Comparison of ENCODE assay signal across 20 cellular contexts in the genomic region with DNA sequence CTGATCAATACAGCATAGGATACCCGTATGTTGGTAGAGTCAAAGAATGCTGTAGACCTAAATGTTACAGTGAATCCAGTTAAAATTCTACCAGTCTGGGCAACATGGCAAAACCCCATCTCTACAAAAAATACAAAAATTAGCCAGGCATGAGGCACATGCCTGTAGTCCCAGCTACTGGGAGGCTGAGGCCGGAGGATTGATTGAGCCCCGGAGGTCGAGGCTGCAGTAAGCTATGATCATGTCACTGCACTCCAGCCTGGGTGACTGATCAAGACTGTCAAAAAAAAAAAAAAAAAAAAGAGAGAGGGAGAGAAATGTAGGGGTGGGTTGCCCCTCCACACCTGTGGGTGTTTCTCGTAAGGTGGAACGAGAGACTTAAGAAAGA.
A peak's percentile ranks its signal among the peaks of the same experiment; 100 is the strongest.
DNase-seq lines count a peak whose midpoint lies in the region; ATAC-seq and TF ChIP-seq lines count a peak whose summit lies in the region.
"Had no signal": no experiment of that assay in that cellular context is flagged by ENCODE, and none has a peak within 500 bp of the region (broad histone marks: within the 10 kb centered on the region; RNA-seq: fewer than 3 reads in every experiment).

No MANE protein-coding gene starts in this region.

- H3K36me3 Mint-ChIP-seq in WTC11 = no peaks in the 10 kb centered on the region
- no peaks in the 10 kb centered on the region for H3K36me3 Mint-ChIP-seq in progenitor cell of endocrine pancreas (ENCODE audit: insufficient read depth)
- H3K36me3 Mint-ChIP-seq: CD14-positive monocyte had no signal

- TF ChIP-seq EP300 in transverse colon (IDR thresholded peaks at IDR 0.05; ENCODE audit: low read depth) = no peak

- peak overlapping the region; percentile 11 for H3K27ac Mint-ChIP-seq in WTC11
- H3K27ac Mint-ChIP-seq in progenitor cell of endocrine pancreas = peak overlapping the region; percentile 43
- H3K27ac Mint-ChIP-seq: B cell, CD14-positive monocyte had no signal

- DNase-seq in WTC11 (ENCODE audit: low spot score) (no peak), progenitor cell of endocrine pancreas (ENCODE audit: low spot score, unreplicated experiment) (no peak), MG63 (no peak), transverse colon (no peak), GM10248 (ENCODE audit: extremely low spot score) (no peak)
- DNase-seq: EL, GM23248, MM.1S, NCI-H1048, NCI-H1417 treated with DMSO at 0.1 percent for 48 hours, NCI-H446, NCI-H526, PC-3, Right ventricle myocardium superior had no signal

- H3K27ac ChIP-seq in transverse colon = no peak overlapping the region
- H3K27ac ChIP-seq: GM23248 had no signal

- POLR2A ChIA-PET in WTC11 (lab: Charles Lee) = interaction anchor here (0.6 kb wide), 2 partner anchors 190 to 1171 kb away, joined by 3 read pairs; no protein-coding TSS in a partner anchor
- POLR2A ChIA-PET in GM10248 (lab: Yijun Ruan, JAX) = no interaction called here

- peak overlapping the region; percentile 62 for H3K4me3 Mint-ChIP-seq in WTC11
- peak overlapping the region; percentile 23 for H3K4me3 Mint-ChIP-seq in progenitor cell of endocrine pancreas (ENCODE audit: low read depth)
- H3K4me3 Mint-ChIP-seq: B cell, CD14-positive monocyte had no signal

- H3K4me1 ChIP-seq in ES-I3 (ENCODE audit: insufficient read depth, low read length) = peaks cover 32% of the 10 kb centered on the region
- H3K4me1 ChIP-seq in iPS-15b (ENCODE audit: control insufficient read depth, insufficient read depth, low read length) = peaks cover 43% of the 10 kb centered on the region
- H3K4me1 ChIP-seq in transverse colon = peaks cover 0 to 6% (median under 1%) of the 10 kb centered on the region in 4 donors

- no peaks in the 10 kb centered on the region for H3K36me3 ChIP-seq in ES-I3 (ENCODE audit: insufficient read depth, low read length)
- no peaks in the 10 kb centered on the region for H3K36me3 ChIP-seq in iPS-15b (ENCODE audit: control insufficient read depth, insufficient read depth, low read length)
- H3K36me3 ChIP-seq in MG63 = no peaks in the 10 kb centered on the region
- no peaks in the 10 kb centered on the region for H3K36me3 ChIP-seq in transverse colon

- 91 to 97% methylated on average over 4 to 6 of the region's 6 CpGs for WGBS in transverse colon (ENCODE audit: low coverage in 1 of 2), 2 donors

- H3K4me1 Mint-ChIP-seq in WTC11 = peaks cover 56% of the 10 kb centered on the region
- H3K4me1 Mint-ChIP-seq in progenitor cell of endocrine pancreas (ENCODE audit: low read depth) = peaks cover 39% of the 10 kb centered on the region

- no peak for ATAC-seq in WTC11
- ATAC-seq: GM12878, HCT116, PC-3 had no signal

- H3K27me3 Mint-ChIP-seq in WTC11 (ENCODE audit: low read depth) (peaks cover 38% of the 10 kb centered on the region), progenitor cell of endocrine pancreas (no peaks in the 10 kb centered on the region)

- H3K27me3 ChIP-seq in iPS-15b (ENCODE audit: control insufficient read depth, insufficient read depth, low read length) (no peaks in the 10 kb centered on the region), MG63 (no peaks in the 10 kb centered on the region), transverse colon (peaks cover 6% of the 10 kb centered on the region)

- H3K9ac ChIP-seq in ES-I3 (ENCODE audit: low read depth, low read length) (peak overlapping the region; percentile 37; the same call in 1 of the 2 replicates), iPS-15b (ENCODE audit: low read depth, low read length) (peak overlapping the region; percentile 26)
- H3K9ac ChIP-seq: GM23248 had no signal

- no peaks in the 10 kb centered on the region for H3K9me3 ChIP-seq in ES-I3 (ENCODE audit: control insufficient read depth, insufficient read depth, low read length)
- H3K9me3 ChIP-seq in iPS-15b (ENCODE audit: control insufficient read depth, insufficient read depth, low read length) = no peaks in the 10 kb centered on the region
- no peaks in the 10 kb centered on the region for H3K9me3 ChIP-seq in MG63
- H3K9me3 ChIP-seq in transverse colon = no peaks in the 10 kb centered on the region

- intact Hi-C loops in transverse colon (cut with DNase I; ENCODE audit: low total_unique reads) = no loop called here

- CTCF ChIA-PET in WTC11 (lab: Charles Lee) (interaction anchor here (0.6 to 0.7 kb wide), 2 partner anchors 39 to 352 kb away, joined by 4 to 5 read pairs; no protein-coding TSS in a partner anchor), GM10248 (lab: Yijun Ruan, JAX) (no interaction called here)

- TF ChIP-seq CTCF in WTC11 (IDR thresholded peaks at IDR 0.05) = no peak
- no peak for TF ChIP-seq CTCF in progenitor cell of endocrine pancreas (IDR thresholded peaks at IDR 0.05; ENCODE audit: unreplicated experiment)
- no peak for TF ChIP-seq CTCF in transverse colon (IDR thresholded peaks at IDR 0.05)
- TF ChIP-seq CTCF in GM10248 (IDR thresholded peaks at IDR 0.05; ENCODE audit: control extremely low read depth, extremely low read depth, low read depth, missing control alignments) = no peak

- H3K9me3 Mint-ChIP-seq in WTC11 (no peaks in the 10 kb centered on the region), progenitor cell of endocrine pancreas (ENCODE audit: low read depth) (no peaks in the 10 kb centered on the region)
- H3K9me3 Mint-ChIP-seq: CD14-positive monocyte had no signal

- H3K4me3 ChIP-seq in iPS-15b (ENCODE audit: low read depth, low read length) = peak overlapping the region; percentile 28
- no peak overlapping the region for H3K4me3 ChIP-seq in MG63
- H3K4me3 ChIP-seq in transverse colon = no peak overlapping the region
- H3K4me3 ChIP-seq: GM12878, GM23248 had no signal

- in situ Hi-C loops in transverse colon (cut with MboI; ENCODE audit: low pct_ligation_motif_present in 1 of 4, low pct_unique_long_range_greater_than_20kb in 1 of 4, low sequenced_read_pairs in 3 of 4) = loop anchor here in 3 of 4 donors (25.0 kb wide), 4 partner anchors 233 to 783 kb away; partner anchors contain the start of genes REV3L (in 1 of the 3) and TRAF3IP2 (in 1 of the 3)

- TF ChIP-seq POLR2A in transverse colon (IDR thresholded peaks at IDR 0.05) = no peak

TF ChIP-seq in WTC11, 78 proteins besides CTCF, POLR2A, EP300 and RAD21 (continues in another document):
- TF ChIP-seq, protein P1, sequence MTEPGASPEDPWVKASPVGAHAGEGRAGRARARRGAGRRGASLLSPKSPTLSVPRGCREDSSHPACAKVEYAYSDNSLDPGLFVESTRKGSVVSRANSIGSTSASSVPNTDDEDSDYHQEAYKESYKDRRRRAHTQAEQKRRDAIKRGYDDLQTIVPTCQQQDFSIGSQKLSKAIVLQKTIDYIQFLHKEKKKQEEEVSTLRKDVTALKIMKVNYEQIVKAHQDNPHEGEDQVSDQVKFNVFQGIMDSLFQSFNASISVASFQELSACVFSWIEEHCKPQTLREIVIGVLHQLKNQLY (CRISPR knock-in tag; IDR thresholded peaks at IDR 0.05) = no peak
- TF ChIP-seq TCF7 (CRISPR knock-in tag; IDR thresholded peaks at IDR 0.05; ENCODE audit: low read depth) (no peak), ATF3 (CRISPR knock-in tag; conservative IDR thresholded peaks at IDR 0.05) (no peak), NR1H2 (CRISPR knock-in tag; IDR thresholded peaks at IDR 0.05) (no peak), ZNF281 (CRISPR knock-in tag; IDR thresholded peaks at IDR 0.05) (no peak), CBFB (CRISPR knock-in tag; IDR thresholded peaks at IDR 0.05; ENCODE audit: low read depth) (no peak), ZNF416 (CRISPR knock-in tag; IDR thresholded peaks at IDR 0.05) (no peak), EMX1 (CRISPR knock-in tag; IDR thresholded peaks at IDR 0.05) (no peak), ATF6 (CRISPR knock-in tag; IDR thresholded peaks at IDR 0.05) (no peak)
